In the genomic region with DNA sequence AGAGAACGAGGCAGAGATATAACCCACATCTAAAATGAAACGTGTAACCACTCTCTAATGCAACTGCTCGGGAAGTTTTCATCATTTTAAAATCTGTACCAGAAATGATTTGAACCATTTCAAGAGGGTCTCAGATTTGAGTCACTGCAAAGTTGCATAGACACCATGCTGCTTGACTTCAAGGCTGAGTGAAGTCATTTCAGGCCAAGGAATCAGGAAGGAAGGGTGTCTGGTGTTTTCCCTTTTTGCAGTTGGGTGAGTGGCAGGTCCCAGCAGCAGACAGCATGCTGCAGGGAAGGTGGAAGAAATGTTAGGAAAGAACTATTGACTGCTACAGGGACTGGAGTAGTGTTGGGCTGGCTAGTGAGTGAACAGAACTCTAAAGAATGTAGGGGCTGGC, we compare ENCODE assay signal across 20 cellular contexts. TPM values are rescaled to one million over a fixed set of nuclear protein-coding genes. Genes with fewer than 3 reads are reported as not detected.
DNase-seq lines count a peak whose midpoint lies in the region; ATAC-seq, FAIRE-seq and TF ChIP-seq lines count a peak whose summit lies in the region.
"Had no signal": no experiment of that assay in that cellular context is flagged by ENCODE, and none has a peak within 500 bp of the region (broad histone marks: within the 10 kb centered on the region; RNA-seq: fewer than 3 reads in every experiment).

No MANE protein-coding gene starts in this region.

- peaks cover 52% of the 10 kb centered on the region for H4K20me1 ChIP-seq in K562 (replicated peaks; ENCODE audit: control insufficient read depth, insufficient read depth, low read length)

- peaks cover 34% of the 10 kb centered on the region for H3K79me2 ChIP-seq in K562 (ENCODE audit: control insufficient read depth, insufficient read depth, low read length)

- no peak overlapping the region for H3K4me3 Mint-ChIP-seq in activated T-cell treated with anti-CD3 and anti-CD28 coated beads, Interleukin-2, amount 50 U/mL, for 24 hours
- H3K4me3 Mint-ChIP-seq: mesothelial cell of epicardium; natural killer cell treated with Interleukin-12 subunit alpha and Interleukin-12 subunit beta and Interleukin-15 and Interleukin-18, amount 100 ng/mL, for 72 hours; T-cell had no signal

- peak overlapping the region; percentile 66 for H3K27ac Mint-ChIP-seq in activated T-cell treated with anti-CD3 and anti-CD28 coated beads, Interleukin-2, amount 50 U/mL, for 24 hours
- H3K27ac Mint-ChIP-seq: mesothelial cell of epicardium, T-cell had no signal

- peak; percentile 49 for FAIRE-seq in K562 (lab: Jason Lieb, UNC)

- POLR2A ChIA-PET in K562 (lab: Yijun Ruan, JAX) = interaction anchor here (0.6 to 1.6 kb wide), 3 partner anchors 14 to 44 kb away, joined by 3 to 6 read pairs (median 4); no protein-coding TSS in a partner anchor

- peaks cover 13% of the 10 kb centered on the region for H3K4me1 Mint-ChIP-seq in activated T-cell treated with anti-CD3 and anti-CD28 coated beads, Interleukin-2, amount 50 U/mL, for 24 hours (ENCODE audit: low read depth)
- H3K4me1 Mint-ChIP-seq: mesothelial cell of epicardium had no signal

- DNase-seq in activated T-cell treated with anti-CD3 and anti-CD28 coated beads, Interleukin-2, amount 50 U/mL, for 24 hours = no peak
- no peak for DNase-seq in activated T-cell treated with anti-CD3 and anti-CD28 coated beads, Interleukin-2, amount 50 U/mL, for 1 hour
- DNase-seq in K562 (ENCODE audit: extremely low read depth in 1 of 4, low spot score in 3 of 4) (no peak), transverse colon (no peak), NCI-H2171 treated with DMSO at 0.1 percent for 48 hours (lab: John Stamatoyannopoulos, UW) (no peak)
- DNase-seq in stimulated activated naive CD8-positive, alpha-beta T cell treated with anti-CD3 and anti-CD28 coated beads, Interleukin-15, Interleukin-2, amounts not matched to agents 100 U/mL and 50 U/mL, for 24 hours = no peak
- DNase-seq: amniotic stem cell; cerebellar nuclear complex; DMS 273 treated with DMSO at 0.1 percent for 48 hours; effector CD4-positive, alpha-beta T cell; GDM1; NCI-H187 treated with DMSO at 0.1 percent for 48 hours; T-cell had no signal

- BruUV-seq in K562 (replicated peaks; lab: Mats Ljungman, UMichigan) = TSS peak; percentile 36

- H3K4me3 ChIP-seq in K562 = no peak overlapping the region
- no peak overlapping the region for H3K4me3 ChIP-seq in transverse colon
- H3K4me3 ChIP-seq: esophagus muscularis mucosa, gastroesophageal sphincter had no signal

- H3K27me3 Mint-ChIP-seq in activated T-cell treated with anti-CD3 and anti-CD28 coated beads, Interleukin-2, amount 50 U/mL, for 24 hours = no peaks in the 10 kb centered on the region
- H3K27me3 Mint-ChIP-seq: natural killer cell treated with Interleukin-12 subunit alpha and Interleukin-12 subunit beta and Interleukin-15 and Interleukin-18, amount 100 ng/mL, for 72 hours; T-cell had no signal

- no peak for TF ChIP-seq CTCF in K562 (IDR thresholded peaks at IDR 0.05 in 2 of 3, conservative IDR thresholded peaks at IDR 0.05 in 1 of 3; ENCODE audit: insufficient read depth in 2 of 3, low read depth in 1 of 3, low read length in 3 of 3)
- no peak for TF ChIP-seq CTCF in transverse colon (IDR thresholded peaks at IDR 0.05)

- no peak for TF ChIP-seq RAD21 in K562 (CRISPR knock-in tag; conservative IDR thresholded peaks at IDR 0.05 in 1 of 2, IDR thresholded peaks at IDR 0.05 in 1 of 2)

- H3K36me3 Mint-ChIP-seq in activated T-cell treated with anti-CD3 and anti-CD28 coated beads, Interleukin-2, amount 50 U/mL, for 24 hours (ENCODE audit: low read depth) = peaks cover 48% of the 10 kb centered on the region
- H3K36me3 Mint-ChIP-seq: mesothelial cell of epicardium; natural killer cell treated with Interleukin-12 subunit alpha and Interleukin-12 subunit beta and Interleukin-15 and Interleukin-18, amount 100 ng/mL, for 72 hours had no signal

- H3K27me3 ChIP-seq in K562 (ENCODE audit: control insufficient read depth in 2 of 2, insufficient read depth in 2 of 2, low read length in 2 of 2) = no peaks in the 10 kb centered on the region
- H3K27me3 ChIP-seq in transverse colon = no peaks in the 10 kb centered on the region
- H3K27me3 ChIP-seq: esophagus muscularis mucosa, gastroesophageal sphincter had no signal

- TF ChIP-seq EP300 in K562 (IDR thresholded peaks at IDR 0.05; ENCODE audit: low read length) = no peak
- TF ChIP-seq EP300 in transverse colon (IDR thresholded peaks at IDR 0.05; ENCODE audit: low read depth) = no peak

- H3K9me3 Mint-ChIP-seq in activated T-cell treated with anti-CD3 and anti-CD28 coated beads, Interleukin-2, amount 50 U/mL, for 24 hours = no peaks in the 10 kb centered on the region
- H3K9me3 Mint-ChIP-seq: mesothelial cell of epicardium; natural killer cell treated with Interleukin-12 subunit alpha and Interleukin-12 subunit beta and Interleukin-15 and Interleukin-18, amount 100 ng/mL, for 72 hours; T-cell had no signal

- no peaks in the 10 kb centered on the region for H3K9me3 ChIP-seq in K562 (replicated peaks; ENCODE audit: control insufficient read depth, insufficient read depth, low read depth, low read length)
- no peaks in the 10 kb centered on the region for H3K9me3 ChIP-seq in transverse colon
- H3K9me3 ChIP-seq: esophagus muscularis mucosa, gastroesophageal sphincter had no signal

- H3K9me1 ChIP-seq in K562 (ENCODE audit: control insufficient read depth, insufficient read depth, low read length) = peaks cover 16% of the 10 kb centered on the region

- intact Hi-C loops in K562 (cut with micrococcal nuclease) (no loop called here), transverse colon (cut with DNase I; ENCODE audit: low total_unique reads) (no loop called here)

- peak overlapping the region in 1 of 2 experiments; percentile 66; a peak in 2 of 4 replicates for H3K9ac ChIP-seq in K562 (ENCODE audit: insufficient read depth in 1 of 2, low read depth in 2 of 2, low read length in 2 of 2)

- H3K36me3 ChIP-seq in K562 (ENCODE audit: control insufficient read depth, insufficient read depth, low read length) (peaks cover 77% of the 10 kb centered on the region), transverse colon (peaks cover 0 to 11% (median 0%) of the 10 kb centered on the region in 4 donors)

- in situ Hi-C loops in K562 (cut with MboI) (no loop called here), transverse colon (cut with MboI; ENCODE audit: low pct_ligation_motif_present in 1 of 4, low pct_unique_long_range_greater_than_20kb in 1 of 4, low sequenced_read_pairs in 3 of 4) (no loop called here)

- H3K27ac ChIP-seq in K562 (ENCODE audit: extremely low read depth, low read depth, low read length) = no peak overlapping the region
- no peak overlapping the region for H3K27ac ChIP-seq in transverse colon
- H3K27ac ChIP-seq: esophagus muscularis mucosa, gastroesophageal sphincter, HL-60 had no signal

- H2AFZ ChIP-seq in K562 (ENCODE audit: low read depth, low read length) = no peak overlapping the region

- TF ChIP-seq POLR2A in K562 (conservative IDR thresholded peaks at IDR 0.05) (no peak), transverse colon (IDR thresholded peaks at IDR 0.05) (no peak)

- WGBS in K562 (ENCODE audit: insufficient coverage, low coverage, missing lambda C conversion rate) = 73% methylated on average over 3 of the region's 3 CpGs
- 60 to 87% methylated on average over 3 of the region's 3 CpGs for WGBS in transverse colon (ENCODE audit: low coverage in 1 of 2), 2 donors

- peak; percentile 61 for ATAC-seq in HG02610 (IDR thresholded peaks at IDR 0.05; ENCODE audit: unreplicated experiment)
- ATAC-seq in K562 = no peak
- peak; percentile 37 for ATAC-seq in stimulated activated naive CD8-positive, alpha-beta T cell treated with anti-CD3 and anti-CD28 coated beads, Interleukin-15, Interleukin-2, amounts not matched to agents 100 U/mL and 50 U/mL, for 24 hours
- no peak for ATAC-seq in GM18873 (IDR thresholded peaks at IDR 0.05; ENCODE audit: low FRiP score, unreplicated experiment)
- ATAC-seq: gastroesophageal sphincter, T-cell had no signal

- H3K4me1 ChIP-seq in K562 (replicated peaks in 1 of 2; ENCODE audit: control insufficient read depth in 2 of 2, insufficient read depth in 2 of 2, low read length in 2 of 2) (peaks cover 11 to 51% of the 10 kb centered on the region in 2 experiments; a peak in 4 of 5 replicates), transverse colon (peaks cover 0 to 11% (median 0%) of the 10 kb centered on the region in 4 donors)

- CTCF ChIA-PET in K562 (lab: Yijun Ruan, JAX; ENCODE audit: low intra/inter-chr PET ratio) = no interaction called here

- H3K4me2 ChIP-seq in K562 (ENCODE audit: insufficient read depth, low read length) = no peak overlapping the region

RNA-seq across cellular contexts. Expression of a gene that starts 16.5 kb away (rescaled TPM):
- 160 and 395 TPM in 2 replicates for total RNA-seq in K562 (2011; cell fraction: chromatin; rRNA removed; ENCODE audit: low replicate concordance)
- 227 and 229 TPM in 2 replicates for total RNA-seq in K562 (2011; cell fraction: nucleolus; rRNA removed)
- total RNA-seq in K562 (2011; cell fraction: nucleoplasm; rRNA removed) = 196 and 211 TPM in 2 replicates
- total RNA-seq in K562 (2014; rRNA removed) (70.1 and 95.8 TPM in 2 replicates), K562 (2014; rRNA removed; fragmentation: Illumina TruSeq; extraction: Trizol) (36.1 and 45.9 TPM in 2 replicates), K562 (2015; rRNA removed; fragmentation: Illumina TruSeq; extraction: Trizol) (55.8 and 57.2 TPM in 2 replicates), K562 (2021) (94.1 and 97.3 TPM in 2 replicates), transverse colon (100 to 1,000 TPM in 1 of 4 donors, 10 to 100 TPM in 3; 32.9 to 101 (median 50.6) TPM)
- polyA plus RNA-seq in K562 (2011; rRNA removed) (94.9 and 115 TPM in 2 replicates), K562 (2014; fragmentation: Illumina TruSeq; extraction: Trizol) (88.3 and 89.4 TPM in 2 replicates), K562 (2014; fragmentation: Nextera tagmentation; extraction: Ambion mirVana) (10 to 100 TPM; 15.5 to 17.5 TPM), K562 (2014; rRNA removed) (89.6 and 92.5 TPM in 2 replicates)
- 157 and 209 TPM in 2 replicates for polyA plus RNA-seq in K562 (2011; cell fraction: cytosol; rRNA removed)
- polyA plus RNA-seq in K562 (2011; cell fraction: nucleus; rRNA removed) = 157 and 195 TPM in 2 replicates
- polyA plus RNA-seq in K562 (2012) = 68.2 and 73.0 TPM in 2 replicates
- polyA minus RNA-seq in K562 (2011; rRNA and poly(A)+ RNA removed) = 130 and 186 TPM in 2 replicates
- polyA minus RNA-seq in K562 (2011; cell fraction: cytosol; rRNA and poly(A)+ RNA removed) = 73.2 and 76.1 TPM in 2 replicates
- polyA minus RNA-seq in K562 (2011; cell fraction: nucleus; rRNA and poly(A)+ RNA removed) = 63.1 and 85.0 TPM in 2 replicates

RNA-seq across cellular contexts. Expression of a gene that starts 20.8 kb away (rescaled TPM):
- total RNA-seq in K562 (2011; cell fraction: chromatin; rRNA removed; ENCODE audit: low replicate concordance) = 114 and 328 TPM in 2 replicates
- total RNA-seq in K562 (2011; cell fraction: nucleolus; rRNA removed) = 214 and 270 TPM in 2 replicates
- total RNA-seq in K562 (2011; cell fraction: nucleoplasm; rRNA removed) = 106 and 131 TPM in 2 replicates
- 49.3 and 54.2 TPM in 2 replicates for total RNA-seq in K562 (2014; rRNA removed)
- total RNA-seq in K562 (2014; rRNA removed; fragmentation: Illumina TruSeq; extraction: Trizol) = 2.2 and 4.5 TPM in 2 replicates
- total RNA-seq in K562 (2015; rRNA removed; fragmentation: Illumina TruSeq; extraction: Trizol) = 13.3 and 15.6 TPM in 2 replicates
- 46.5 and 50.6 TPM in 2 replicates for total RNA-seq in K562 (2021)
- 35.2 and 71.6 TPM in 2 replicates for polyA plus RNA-seq in K562 (2011; rRNA removed)
- 134 and 673 TPM in 2 replicates for polyA plus RNA-seq in K562 (2011; cell fraction: cytosol; rRNA removed)
- polyA plus RNA-seq in K562 (2011; cell fraction: nucleus; rRNA removed) = 407 and 424 TPM in 2 replicates
- 30.0 and 31.2 TPM in 2 replicates for polyA plus RNA-seq in K562 (2012)
- 8.0 and 15.9 TPM in 2 replicates for polyA plus RNA-seq in K562 (2014; fragmentation: Illumina TruSeq; extraction: Trizol)
- under 1 TPM; 0.03 to 0.17 TPM for polyA plus RNA-seq in K562 (2014; fragmentation: Nextera tagmentation; extraction: Ambion mirVana)
- 42.5 and 97.4 TPM in 2 replicates for polyA plus RNA-seq in K562 (2014; rRNA removed)
- polyA minus RNA-seq in K562 (2011; rRNA and poly(A)+ RNA removed) = 15.1 and 15.6 TPM in 2 replicates
- 24.6 and 52.4 TPM in 2 replicates for polyA minus RNA-seq in K562 (2011; cell fraction: cytosol; rRNA and poly(A)+ RNA removed)
- 96.8 and 145 TPM in 2 replicates for polyA minus RNA-seq in K562 (2011; cell fraction: nucleus; rRNA and poly(A)+ RNA removed)
- total RNA-seq in transverse colon = 10 to 100 TPM; 15.3 to 81.6 (median 19.3) TPM

RNA-seq across cellular contexts. Expression of a gene that starts 42.6 kb away (rescaled TPM):
- 638 and 1,105 TPM in 2 replicates for total RNA-seq in K562 (2011; cell fraction: chromatin; rRNA removed; ENCODE audit: low replicate concordance)
- total RNA-seq in K562 (2011; cell fraction: nucleolus; rRNA removed) = 550 and 577 TPM in 2 replicates
- 502 and 511 TPM in 2 replicates for total RNA-seq in K562 (2011; cell fraction: nucleoplasm; rRNA removed)
- total RNA-seq in K562 (2014; rRNA removed) = 107 and 108 TPM in 2 replicates
- 43.7 and 49.4 TPM in 2 replicates for total RNA-seq in K562 (2014; rRNA removed; fragmentation: Illumina TruSeq; extraction: Trizol)
- total RNA-seq in K562 (2015; rRNA removed; fragmentation: Illumina TruSeq; extraction: Trizol) = 80.1 and 81.2 TPM in 2 replicates
- total RNA-seq in K562 (2021) = 116 and 119 TPM in 2 replicates
- 81.8 and 155 TPM in 2 replicates for polyA plus RNA-seq in K562 (2011; rRNA removed)
- polyA plus RNA-seq in K562 (2011; cell fraction: cytosol; rRNA removed) = 51.2 and 92.7 TPM in 2 replicates
- polyA plus RNA-seq in K562 (2011; cell fraction: nucleus; rRNA removed) = 1,167 and 1,418 TPM in 2 replicates
- 76.7 and 85.3 TPM in 2 replicates for polyA plus RNA-seq in K562 (2012)
- polyA plus RNA-seq in K562 (2014; fragmentation: Illumina TruSeq; extraction: Trizol) = 70.4 and 75.0 TPM in 2 replicates
- 1 to 10 TPM; 5.9 to 7.7 TPM for polyA plus RNA-seq in K562 (2014; fragmentation: Nextera tagmentation; extraction: Ambion mirVana)
- polyA plus RNA-seq in K562 (2014; rRNA removed) = 135 and 144 TPM in 2 replicates
- polyA minus RNA-seq in K562 (2011; rRNA and poly(A)+ RNA removed) = 62.1 and 82.0 TPM in 2 replicates
- 35.2 and 46.4 TPM in 2 replicates for polyA minus RNA-seq in K562 (2011; cell fraction: cytosol; rRNA and poly(A)+ RNA removed)
- 210 and 349 TPM in 2 replicates for polyA minus RNA-seq in K562 (2011; cell fraction: nucleus; rRNA and poly(A)+ RNA removed)
- 100 to 1,000 TPM in 1 of 4 donors, 10 to 100 TPM in 3; 34.3 to 182 (median 64.7) TPM for total RNA-seq in transverse colon

Comparison
In these comparisons a context has a peak if more than half of its experiments do, and no peak if none do; other contexts are left out.
1. ATAC-seq: peak in HG02610 (single experiment) and stimulated activated naive CD8-positive, alpha-beta T cell treated with anti-CD3 and anti-CD28 coated beads, Interleukin-15, Interleukin-2, amounts not matched to agents 100 U/mL and 50 U/mL, for 24 hours (single experiment); none in K562 (single experiment) and GM18873 (single experiment).